In genomic region chr22:20271114-20271994, GRCh38 we compare ENCODE assay signal across 28 cellular contexts. TPM values are rescaled to one million over a fixed set of nuclear protein-coding genes. Genes with fewer than 3 reads are reported as not detected.
DNase-seq lines count a peak whose midpoint lies in the region; ATAC-seq and TF ChIP-seq lines count a peak whose summit lies in the region.
"Had no signal": no experiment of that assay in that cellular context is flagged by ENCODE, and none has a peak within 500 bp of the region (broad histone marks: within the 10 kb centered on the region; RNA-seq: fewer than 3 reads in every experiment).

No MANE protein-coding gene starts in this region.

- no peaks in the 10 kb centered on the region for H3K36me3 ChIP-seq in psoas muscle (ENCODE audit: insufficient read depth in 1 of 2, low read depth in 1 of 2)
- H3K36me3 ChIP-seq in uterus: no peaks in the 10 kb centered on the region
- H3K36me3 ChIP-seq: cardiac muscle cell, esophagus muscularis mucosa, SJSA1 had no signal

- no peaks in the 10 kb centered on the region for H3K9me3 ChIP-seq in psoas muscle
- H3K9me3 ChIP-seq in uterus: no peaks in the 10 kb centered on the region
- H3K9me3 ChIP-seq: esophagus muscularis mucosa, SJSA1 had no signal

- WGBS in psoas muscle, 3 donors: 54 to 65% (median 54%) methylated on average over 12 to 13 of the region's 14 CpGs

- peaks cover 12% of the 10 kb centered on the region for H3K27me3 Mint-ChIP-seq in glutamatergic neuron (ENCODE audit: unreplicated experiment)
- H3K27me3 Mint-ChIP-seq: T-cell had no signal

- intact Hi-C loops in psoas muscle (cut with DNase I): no loop called here
- intact Hi-C loops in uterus (cut with DNase I; ENCODE audit: low total_unique reads): no loop called here

- TF ChIP-seq POLR2A in uterus (IDR thresholded peaks at IDR 0.05): no peak

- in situ Hi-C loops in SK-MEL-5 (cut with HindIII; ENCODE audit: low pct_unique_long_range_greater_than_20kb, low sequenced_read_pairs): no loop called here

- no peak overlapping the region for H3K4me3 Mint-ChIP-seq in glutamatergic neuron (ENCODE audit: unreplicated experiment)
- H3K4me3 Mint-ChIP-seq: activated CD4-positive, alpha-beta memory T cell treated with anti-CD3 and anti-CD28 coated beads, Interleukin-2, amount 10 ng/mL, durations not matched to agents 7 days and 5 days; dendritic cell treated with granulocyte-macrophage colony-stimulating factor and Interleukin-4, amounts not matched to agents 40 ng/mL and 50 ng/mL, for 4 days; stimulated activated naive CD8-positive, alpha-beta T cell treated with anti-CD3 and anti-CD28 coated beads, Interleukin-15, amount 100 ng/mL, for 72 hours; T-cell had no signal

- ATAC-seq in psoas muscle (peak; percentile 10 to 25 (median 22)), GM19455 (IDR thresholded peaks at IDR 0.05; ENCODE audit: unreplicated experiment) (no peak)
- ATAC-seq: activated naive CD4-positive, alpha-beta T cell treated with anti-CD3 and anti-CD28 coated beads, Interleukin-2, amount 50 U/mL, for 72 hours; stimulated activated naive CD8-positive, alpha-beta T cell treated with anti-CD3 and anti-CD28 coated beads, Interleukin-15, amount 100 ng/mL, for 72 hours; T-cell had no signal

- peaks cover 7% of the 10 kb centered on the region for H3K9me3 Mint-ChIP-seq in glutamatergic neuron (ENCODE audit: unreplicated experiment)
- H3K9me3 Mint-ChIP-seq: activated CD4-positive, alpha-beta memory T cell treated with anti-CD3 and anti-CD28 coated beads, Interleukin-2, amount 10 ng/mL, durations not matched to agents 7 days and 5 days; activated naive CD4-positive, alpha-beta T cell treated with anti-CD3 and anti-CD28 coated beads, Interleukin-2, amount 50 U/mL, for 72 hours; dendritic cell treated with granulocyte-macrophage colony-stimulating factor and Interleukin-4, amounts not matched to agents 40 ng/mL and 50 ng/mL, for 4 days; stimulated activated naive CD8-positive, alpha-beta T cell treated with anti-CD3 and anti-CD28 coated beads, Interleukin-15, amount 100 ng/mL, for 72 hours; T-cell had no signal

- H3K4me1 ChIP-seq in psoas muscle (no peaks in the 10 kb centered on the region), uterus (peaks cover 0 to 11% of the 10 kb centered on the region in 2 donors)

- DNase-seq in C1 segment of cervical spinal cord (lab: John Stamatoyannopoulos, UW) (peak in 9 of 14 donors; percentile 8 to 97 (median 28)), SK-MEL-5 (ENCODE audit: low read depth, low spot score) (peak; percentile 43), glutamatergic neuron (no peak), psoas muscle (peak in 1 of 2 donors; percentile 34), OCI-M1 (lab: John Stamatoyannopoulos, UW) (no peak), uterus (no peak), NCI-H2196 treated with DMSO at 0.1 percent for 48 hours (lab: John Stamatoyannopoulos, UW; ENCODE audit: unreplicated experiment) (no peak)
- DNase-seq: ACHN; activated CD4-positive, alpha-beta memory T cell treated with anti-CD3 and anti-CD28 coated beads, Interleukin-2, amount 10 ng/mL, durations not matched to agents 7 days and 5 days; Calu3; GOT3; Kasumi-1; mammary epithelial cell; NCI-H1092; NCI-H187; NCI-H2171 treated with DMSO at 0.1 percent for 48 hours; NCI-H526 treated with DMSO at 0.1 percent for 48 hours; stimulated activated naive CD8-positive, alpha-beta T cell treated with anti-CD3 and anti-CD28 coated beads, Interleukin-15, amount 100 ng/mL, for 72 hours; T-cell had no signal

- peak; percentile 7 for TF ChIP-seq CTCF in glutamatergic neuron (IDR thresholded peaks at IDR 0.05; ENCODE audit: partially characterized antibody, unreplicated experiment)
- no peak for TF ChIP-seq CTCF in psoas muscle (IDR thresholded peaks at IDR 0.05)
- TF ChIP-seq CTCF in uterus (IDR thresholded peaks at IDR 0.05): no peak

- H3K4me3 ChIP-seq in psoas muscle: no peak overlapping the region
- H3K4me3 ChIP-seq in uterus: no peak overlapping the region
- H3K4me3 ChIP-seq: cardiac muscle cell, esophagus muscularis mucosa, SJSA1, skin epidermis had no signal

- H3K27ac Mint-ChIP-seq in glutamatergic neuron (ENCODE audit: unreplicated experiment): peak overlapping the region; percentile 85
- H3K27ac Mint-ChIP-seq: activated CD4-positive, alpha-beta memory T cell treated with anti-CD3 and anti-CD28 coated beads, Interleukin-2, amount 10 ng/mL, durations not matched to agents 7 days and 5 days; activated naive CD4-positive, alpha-beta T cell treated with anti-CD3 and anti-CD28 coated beads, Interleukin-2, amount 50 U/mL, for 72 hours; dendritic cell treated with granulocyte-macrophage colony-stimulating factor and Interleukin-4, amounts not matched to agents 40 ng/mL and 50 ng/mL, for 4 days; stimulated activated naive CD8-positive, alpha-beta T cell treated with anti-CD3 and anti-CD28 coated beads, Interleukin-15, amount 100 ng/mL, for 72 hours; T-cell had no signal

- H3K36me3 Mint-ChIP-seq in glutamatergic neuron (ENCODE audit: unreplicated experiment): no peaks in the 10 kb centered on the region
- H3K36me3 Mint-ChIP-seq: activated naive CD4-positive, alpha-beta T cell treated with anti-CD3 and anti-CD28 coated beads, Interleukin-2, amount 50 U/mL, for 72 hours; T-cell had no signal

- no peaks in the 10 kb centered on the region for H3K27me3 ChIP-seq in psoas muscle (ENCODE audit: insufficient read depth in 3 of 3, low read length in 2 of 3)
- H3K27me3 ChIP-seq in uterus: no peaks in the 10 kb centered on the region

- peaks cover 22% of the 10 kb centered on the region for H3K4me1 Mint-ChIP-seq in glutamatergic neuron (ENCODE audit: low read depth, unreplicated experiment)

- H3K27ac ChIP-seq in psoas muscle (no peak overlapping the region), uterus (no peak overlapping the region)
- H3K27ac ChIP-seq: C4-2B, cardiac muscle cell, esophagus muscularis mucosa, HL-60, SJSA1, skin epidermis had no signal

RNA-seq across cellular contexts. Expression of gene RTN4R, which starts 3.2 kb away (rescaled TPM):
- total RNA-seq in SK-MEL-5 (2014; rRNA removed; shearing (Covaris generic)): 7.2 TPM in 2 replicates
- polyA plus RNA-seq in SK-MEL-5 (2015; cell fraction: cytosol; rRNA removed): 23.5 and 25.3 TPM in 2 replicates
- polyA plus RNA-seq in SK-MEL-5 (2015; cell fraction: nucleus; rRNA removed): 3.0 and 3.7 TPM in 2 replicates
- 38.3 TPM for total RNA-seq in glutamatergic neuron (ENCODE audit: unreplicated experiment)
- total RNA-seq in psoas muscle: 1 to 10 TPM in 1 of 4 donors, under 1 TPM in 3; 0.22 to 2.4 (median 0.64) TPM
- polyA plus RNA-seq in psoas muscle: under 1 TPM; 0.12 to 0.36 (median 0.30) TPM
- total RNA-seq in uterus: 10 to 100 TPM in 1 of 4 donors, 1 to 10 TPM in 1, not detected in 2; 5.0 to 12.9 TPM

RNA-seq across cellular contexts. Expression of gene DGCR6L, which starts 48.5 kb away (rescaled TPM):
- 44.5 and 48.3 TPM in 2 replicates for total RNA-seq in SK-MEL-5 (2014; rRNA removed; shearing (Covaris generic))
- 52.3 and 70.0 TPM in 2 replicates for polyA plus RNA-seq in SK-MEL-5 (2015; cell fraction: cytosol; rRNA removed)
- polyA plus RNA-seq in SK-MEL-5 (2015; cell fraction: nucleus; rRNA removed): 23.4 and 37.0 TPM in 2 replicates
- 24.1 TPM for total RNA-seq in glutamatergic neuron (ENCODE audit: unreplicated experiment)
- 10 to 100 TPM; 33.2 to 44.9 (median 37.8) TPM for total RNA-seq in psoas muscle
- 10 to 100 TPM; 55.2 to 87.2 (median 70.2) TPM for polyA plus RNA-seq in psoas muscle
- total RNA-seq in uterus: 100 to 1,000 TPM in 1 of 4 donors, 10 to 100 TPM in 3; 17.2 to 101 (median 34.9) TPM

Comparison
In these comparisons a context has a peak if more than half of its experiments do, and no peak if none do; other contexts are left out.
1. DNase-seq: peak in C1 segment of cervical spinal cord (9 of 14) and SK-MEL-5 (single experiment); none in glutamatergic neuron (single experiment), OCI-M1 (single experiment), uterus (0 of 2) and NCI-H2196 treated with DMSO at 0.1 percent for 48 hours (single experiment).